Comparison of ENCODE assay signal across 1 cellular context in genomic region chr1:1407101-1407956, GRCh38.
TF ChIP-seq lines count a peak whose summit lies in the region.

TSS of gene MRPL20 (minus strand) at chr1:1407293. CDS start at chr1:1407217, 76 bp downstream.

TF ChIP-seq in HepG2, 621 proteins besides CTCF, POLR2A, EP300 and RAD21 (continued from another document and continues in another):
- TF ChIP-seq ZBTB46 (CRISPR knock-in tag; IDR thresholded peaks at IDR 0.05; ENCODE audit: borderline replicate concordance) (no peak), POGZ (CRISPR knock-in tag; IDR thresholded peaks at IDR 0.05) (peak; percentile 76; the same call in 1 of the 2 replicates), GLI4 (CRISPR knock-in tag; IDR thresholded peaks at IDR 0.05; ENCODE audit: borderline replicate concordance) (peak; percentile 92), MLX (CRISPR knock-in tag; IDR thresholded peaks at IDR 0.05) (peak; percentile 63; the same call in 1 of the 2 replicates), FOXO4 (CRISPR knock-in tag; conservative IDR thresholded peaks at IDR 0.05) (no peak), ARNTL (CRISPR knock-in tag; IDR thresholded peaks at IDR 0.05) (peak; percentile 79), ZSCAN29 (CRISPR knock-in tag; conservative IDR thresholded peaks at IDR 0.05) (0 out of 2 replicates have a peak, but pooled peaks have one; percentile 51), ARNT (IDR thresholded peaks at IDR 0.05) (no peak), KDM1A (CRISPR knock-in tag; IDR thresholded peaks at IDR 0.05) (0 out of 2 replicates have a peak, but pooled peaks have one; percentile 9), KAT2B (IDR thresholded peaks at IDR 0.05; ENCODE audit: borderline replicate concordance, low read depth, low read length) (no peak), ZNF414 (CRISPR knock-in tag; IDR thresholded peaks at IDR 0.05) (peak; percentile 95; the same call in 1 of the 2 replicates), PRDM15 (CRISPR knock-in tag; IDR thresholded peaks at IDR 0.05) (no peak), DBP (CRISPR knock-in tag; IDR thresholded peaks at IDR 0.05; ENCODE audit: not compliant biosample characterization) (no peak), ZFY (CRISPR knock-in tag; IDR thresholded peaks at IDR 0.05) (peak; percentile 97), ETV6 (CRISPR knock-in tag; conservative IDR thresholded peaks at IDR 0.05) (peak; percentile 82), MAFF (IDR thresholded peaks at IDR 0.05; ENCODE audit: low read depth, low read length) (no peak), KDM2A (CRISPR knock-in tag; IDR thresholded peaks at IDR 0.05; ENCODE audit: borderline replicate concordance, low read depth) (peak; percentile 98), TCF7 (IDR thresholded peaks at IDR 0.05; ENCODE audit: low read depth) (no peak), ZGPAT (CRISPR knock-in tag; IDR thresholded peaks at IDR 0.05) (peak; percentile 92), AGO1 (IDR thresholded peaks at IDR 0.05; ENCODE audit: low read depth, low read length, poor library complexity, severe bottlenecking) (no peak), KMT2B (CRISPR knock-in tag; IDR thresholded peaks at IDR 0.05) (peak; percentile 94), MYNN (CRISPR knock-in tag; IDR thresholded peaks at IDR 0.05; ENCODE audit: low read depth) (peak; percentile 38; the same call in 1 of the 2 replicates), BCLAF1 (IDR thresholded peaks at IDR 0.05) (no peak), FOXP1 (IDR thresholded peaks at IDR 0.05) (no peak), FOXP1 (CRISPR knock-in tag; IDR thresholded peaks at IDR 0.05) (peak; percentile 46; the same call in 1 of the 2 replicates), ZNF101 (CRISPR knock-in tag; IDR thresholded peaks at IDR 0.05; ENCODE audit: borderline replicate concordance, low read depth) (peak; percentile 32; the same call in 1 of the 2 replicates), TCF7L2 (IDR thresholded peaks at IDR 0.05; ENCODE audit: low read depth, low read length) (no peak), E2F1 (CRISPR knock-in tag; IDR thresholded peaks at IDR 0.05) (no peak), ELF4 (CRISPR knock-in tag; IDR thresholded peaks at IDR 0.05; ENCODE audit: borderline replicate concordance) (peak; percentile 77; the same call in 1 of the 2 replicates), SMARCE1 (IDR thresholded peaks at IDR 0.05; ENCODE audit: borderline replicate concordance) (no peak), SOX13 (IDR thresholded peaks at IDR 0.05) (no peak), SOX13 (CRISPR knock-in tag; conservative IDR thresholded peaks at IDR 0.05 in 1 of 2, IDR thresholded peaks at IDR 0.05 in 1 of 2) (peak in 1 of 2 experiments; percentile 59; a peak in 1 of 4 replicates), AFF4 (CRISPR knock-in tag; IDR thresholded peaks at IDR 0.05) (peak; percentile 61; the same call in 1 of the 2 replicates), IKZF5 (CRISPR knock-in tag; IDR thresholded peaks at IDR 0.05) (peak; percentile 90), MAX (IDR thresholded peaks at IDR 0.05) (no peak), ZNF709 (CRISPR knock-in tag; IDR thresholded peaks at IDR 0.05) (peak; percentile 78), TEAD3 (CRISPR knock-in tag; optimal IDR thresholded peaks at IDR 0.05; ENCODE audit: borderline replicate concordance) (peak; percentile 76), ZNF296 (CRISPR knock-in tag; conservative IDR thresholded peaks at IDR 0.05) (peak; percentile 65), FOXK1 (CRISPR knock-in tag; IDR thresholded peaks at IDR 0.05; ENCODE audit: borderline replicate concordance, low read depth) (peak; percentile 96)
